8 cellular contexts compared by ENCODE assay signal in genomic region chr16:28879261-28879840, GRCh38. TPM values are rescaled to one million over a fixed set of nuclear protein-coding genes. Genes with fewer than 3 reads are reported as not detected.
DNase-seq lines count a peak whose midpoint lies in the region; ATAC-seq and TF ChIP-seq lines count a peak whose summit lies in the region.

No MANE protein-coding gene starts in this region.

- POLR2A ChIA-PET in WTC11 (lab: Charles Lee): interaction anchor here (1.1 kb wide), 1 partner anchor 45 kb away, joined by 4 read pairs; no protein-coding TSS in a partner anchor

- H3K36me3 ChIP-seq in smooth muscle cell (ENCODE audit: low read depth): no peaks in the 10 kb centered on the region

- intact Hi-C loops in right cardiac atrium (cut with DNase I): loop anchor here in 2 of 4 donors (10.0 kb wide), 1 partner anchor 65 kb away; no protein-coding TSS in a partner anchor

- H3K27me3 ChIP-seq in right cardiac atrium (ENCODE audit: control insufficient read depth, insufficient read depth): no peaks in the 10 kb centered on the region
- no peaks in the 10 kb centered on the region for H3K27me3 ChIP-seq in smooth muscle cell (ENCODE audit: low read depth)

- ATAC-seq in HG02870 (IDR thresholded peaks at IDR 0.05; ENCODE audit: unreplicated experiment) (peak; percentile 12), WTC11 (peak; percentile 16), right cardiac atrium (peak; percentile 28 to 45)

- peak overlapping the region; percentile 97 for H3K4me2 ChIP-seq in smooth muscle cell

- DNase-seq in DMS53 (lab: John Stamatoyannopoulos, UW): peak; percentile 72
- DNase-seq in DMS53 treated with DMSO at 0.1 percent for 48 hours (lab: John Stamatoyannopoulos, UW; ENCODE audit: unreplicated experiment): no peak
- DNase-seq in WTC11 (ENCODE audit: low spot score): no peak
- DNase-seq in right cardiac atrium: peak in 1 of 3 donors; percentile 36
- DNase-seq in smooth muscle cell (lab: John Stamatoyannopoulos, UW; ENCODE audit: unreplicated experiment): no peak
- no peak for DNase-seq in stimulated activated naive CD4-positive, alpha-beta T cell (lab: John Stamatoyannopoulos, UW)
- DNase-seq in HK-2 (ENCODE audit: unreplicated experiment): no peak

- peak overlapping the region; percentile 84 for H3K4me3 Mint-ChIP-seq in WTC11

- H3K27me3 Mint-ChIP-seq in WTC11 (ENCODE audit: low read depth): peaks cover 28% of the 10 kb centered on the region

- H3K9me3 ChIP-seq in right cardiac atrium (ENCODE audit: control insufficient read depth, low read length) (no peaks in the 10 kb centered on the region), smooth muscle cell (replicated peaks; ENCODE audit: low read depth) (no peaks in the 10 kb centered on the region)

- no peaks in the 10 kb centered on the region for H3F3A ChIP-seq in smooth muscle cell (ENCODE audit: low read depth)

- H3K4me1 ChIP-seq in right cardiac atrium (ENCODE audit: control insufficient read depth, insufficient read depth, low read length): peaks cover 3% of the 10 kb centered on the region
- peaks cover 10% of the 10 kb centered on the region for H3K4me1 ChIP-seq in smooth muscle cell (ENCODE audit: low read depth)

- H2AFZ ChIP-seq in smooth muscle cell (ENCODE audit: low read depth): peak overlapping the region; percentile 26

- H3K4me3 ChIP-seq in right cardiac atrium (ENCODE audit: low read length) (peak overlapping the region; percentile 73), smooth muscle cell (peak overlapping the region; percentile 57)

- no peaks in the 10 kb centered on the region for H3K36me3 Mint-ChIP-seq in WTC11

- CTCF ChIA-PET in WTC11 (lab: Charles Lee): interaction anchor here (0.9 to 2.6 kb wide), 3 partner anchors 14 to 66 kb away, joined by 3 to 12 read pairs (median 9); no protein-coding TSS in a partner anchor

- peaks cover under 1% of the 10 kb centered on the region for H4K20me1 ChIP-seq in smooth muscle cell (ENCODE audit: low read depth)

- no peaks in the 10 kb centered on the region for H3K79me2 ChIP-seq in smooth muscle cell (ENCODE audit: low read depth)

- peaks cover 39% of the 10 kb centered on the region for H3K4me1 Mint-ChIP-seq in WTC11

- TF ChIP-seq CTCF in WTC11 (IDR thresholded peaks at IDR 0.05): no peak
- no peak for TF ChIP-seq CTCF in smooth muscle cell (IDR thresholded peaks at IDR 0.05; ENCODE audit: borderline replicate concordance, insufficient read depth, poor library complexity, severe bottlenecking)

- no peaks in the 10 kb centered on the region for H3K9me3 Mint-ChIP-seq in WTC11

- under 1% methylated on average over 27 of the region's 27 CpGs for whole genome bisulfite sequencing in right cardiac atrium
- 4% methylated on average over 26 of the region's 27 CpGs for whole genome bisulfite sequencing in smooth muscle cell (ENCODE audit: low lambda C conversion rate)

- H3K9ac ChIP-seq in smooth muscle cell (ENCODE audit: low read depth): peak overlapping the region; percentile 53

- no peak overlapping the region for H3K27ac ChIP-seq in right cardiac atrium (ENCODE audit: low read length)
- H3K27ac ChIP-seq in smooth muscle cell (ENCODE audit: low read depth): no peak overlapping the region

- no peak overlapping the region for H3K27ac Mint-ChIP-seq in WTC11

TF ChIP-seq in WTC11, 78 proteins besides CTCF, POLR2A, EP300 and RAD21:
- no peak for TF ChIP-seq FOXP4 (CRISPR knock-in tag; IDR thresholded peaks at IDR 0.05)
- TF ChIP-seq MYBL2 (CRISPR knock-in tag; IDR thresholded peaks at IDR 0.05): no peak
- TF ChIP-seq ZNF396 (CRISPR knock-in tag; IDR thresholded peaks at IDR 0.05; ENCODE audit: borderline replicate concordance): no peak
- TF ChIP-seq ESRRA (CRISPR knock-in tag; IDR thresholded peaks at IDR 0.05; ENCODE audit: borderline replicate concordance): no peak
TF ChIP-seq in WTC11: peak in this region for 0.

RNA-seq across cellular contexts. Expression of gene ATP2A1, which starts 1.1 kb away (rescaled TPM):
- total RNA-seq in WTC11 (2021) (4.7 to 6.4 TPM (median 5.6 TPM) in 3 replicates), right cardiac atrium (under 1 TPM; 0.11 to 0.75 (median 0.58) TPM), smooth muscle cell (0.09 and 0.36 TPM in 2 replicates)
- polyA plus RNA-seq in right cardiac atrium (0.11 TPM), smooth muscle cell (0.87 and 1.2 TPM in 2 replicates)

RNA-seq across cellular contexts. Expression of gene SH2B1, which starts 15.7 kb away (rescaled TPM):
- total RNA-seq in WTC11 (2021) (51.6 to 55.3 TPM (median 53.1 TPM) in 3 replicates), right cardiac atrium (10 to 100 TPM; 38.6 to 50.2 (median 44.9) TPM), smooth muscle cell (11.4 and 17.3 TPM in 2 replicates)
- polyA plus RNA-seq in right cardiac atrium (41.7 TPM), smooth muscle cell (17.3 and 18.8 TPM in 2 replicates)

RNA-seq across cellular contexts. Expression of gene TUFM, which starts 33.2 kb away (rescaled TPM):
- total RNA-seq in WTC11 (2021): 233 to 296 TPM (median 252 TPM) in 3 replicates
- total RNA-seq in right cardiac atrium: 100 to 1,000 TPM; 160 to 188 (median 173) TPM
- polyA plus RNA-seq in right cardiac atrium: 227 TPM
- 67.2 and 76.1 TPM in 2 replicates for total RNA-seq in smooth muscle cell
- 191 and 200 TPM in 2 replicates for polyA plus RNA-seq in smooth muscle cell

RNA-seq across cellular contexts. Expression of gene RABEP2, which starts 45.7 kb away (rescaled TPM):
- 16.5 to 24.0 TPM (median 22.6 TPM) in 3 replicates for total RNA-seq in WTC11 (2021)
- total RNA-seq in right cardiac atrium: 10 to 100 TPM; 13.4 to 24.3 (median 19.2) TPM
- 27.4 TPM for polyA plus RNA-seq in right cardiac atrium
- total RNA-seq in smooth muscle cell: 9.2 and 16.6 TPM in 2 replicates
- polyA plus RNA-seq in smooth muscle cell: 14.5 and 14.7 TPM in 2 replicates

RNA-seq across cellular contexts. Expression of gene CD19, which starts 52.4 kb away (rescaled TPM):
- total RNA-seq in WTC11 (2021): 0.90 to 2.5 TPM (median 2.5 TPM) in 3 replicates
- under 1 TPM in 2 of 4 donors, not detected in 2; 0.12 to 0.20 TPM for total RNA-seq in right cardiac atrium
- polyA plus RNA-seq in right cardiac atrium: 0.25 TPM
- not detected in 2 replicates for total RNA-seq in smooth muscle cell
- not detected in 2 replicates for polyA plus RNA-seq in smooth muscle cell
